Comparison of ENCODE assay signal across 8 cellular contexts in genomic region chr16:46386840-46387498, GRCh38.
DNase-seq lines count a peak whose midpoint lies in the region; ATAC-seq and TF ChIP-seq lines count a peak whose summit lies in the region.
"Not testable (repeated sequence)": the region's sequence is repeated elsewhere in the genome, so short reads cannot be mapped to it uniquely, and the experiment has no call there.

No MANE protein-coding gene starts in this region.

- DNase-seq in ACHN (peak; percentile 26), colonic mucosa (peak; percentile 67)
- DNase-seq in activated CD4-positive, alpha-beta memory T cell treated with anti-CD3 and anti-CD28 coated beads, Interleukin-2, amount 10 ng/mL, durations not matched to agents 7 days and 5 days, result peak; percentile 48
- DNase-seq in left lobe of liver (ENCODE audit: low spot score); smooth muscle cell (lab: John Stamatoyannopoulos, UW; ENCODE audit: unreplicated experiment): not testable (repeated sequence)

- TF ChIP-seq CTCF in colonic mucosa (IDR thresholded peaks at IDR 0.05); smooth muscle cell (IDR thresholded peaks at IDR 0.05; ENCODE audit: borderline replicate concordance, insufficient read depth, poor library complexity, severe bottlenecking): not testable (repeated sequence)

- CTCF ChIA-PET in activated CD4-positive, alpha-beta memory T cell treated with anti-CD3 and anti-CD28 coated beads, Interleukin-2, amount 10 ng/mL, durations not matched to agents 7 days and 5 days (lab: Charles Lee), result not testable (repeated sequence)

- H3K79me2 ChIP-seq in smooth muscle cell (ENCODE audit: low read depth), result not testable (repeated sequence)

- not testable (repeated sequence) for H3K4me2 ChIP-seq in smooth muscle cell

- not testable (repeated sequence) for H3F3A ChIP-seq in smooth muscle cell (ENCODE audit: low read depth)

- H3K4me3 ChIP-seq in colonic mucosa, result not testable (repeated sequence)
- H3K4me3 ChIP-seq in smooth muscle cell, result peak overlapping the region; percentile 0

- H3K9me3 ChIP-seq in colonic mucosa, result not testable (repeated sequence)
- H3K9me3 ChIP-seq in smooth muscle cell (replicated peaks; ENCODE audit: low read depth), result peaks cover 24% of the 10 kb centered on the region

- in situ Hi-C loops in ACHN (cut with HindIII; ENCODE audit: low pct_ligation_motif_present, low pct_unique_long_range_greater_than_20kb, low sequenced_read_pairs), result not testable (repeated sequence)

- peaks cover 16% of the 10 kb centered on the region for H3K36me3 Mint-ChIP-seq in activated CD4-positive, alpha-beta memory T cell treated with anti-CD3 and anti-CD28 coated beads, Interleukin-2, amount 10 ng/mL, durations not matched to agents 7 days and 5 days (ENCODE audit: low read depth)

- not testable (repeated sequence) for H3K27me3 Mint-ChIP-seq in activated CD4-positive, alpha-beta memory T cell treated with anti-CD3 and anti-CD28 coated beads, Interleukin-2, amount 10 ng/mL, durations not matched to agents 7 days and 5 days

- WGBS in smooth muscle cell (ENCODE audit: low lambda C conversion rate), result 77% methylated on average over 23 of the region's 23 CpGs

- peaks cover 21% of the 10 kb centered on the region for H3K9me3 Mint-ChIP-seq in activated CD4-positive, alpha-beta memory T cell treated with anti-CD3 and anti-CD28 coated beads, Interleukin-2, amount 10 ng/mL, durations not matched to agents 7 days and 5 days

- ATAC-seq in GM19324 (IDR thresholded peaks at IDR 0.05; ENCODE audit: low FRiP score, unreplicated experiment) (peak; percentile 2), HG02623 (IDR thresholded peaks at IDR 0.05; ENCODE audit: unreplicated experiment) (peak; percentile 5), HG03457 (IDR thresholded peaks at IDR 0.05; ENCODE audit: unreplicated experiment) (peak; percentile 6), left lobe of liver (peak; percentile 7)

- POLR2A ChIA-PET in activated CD4-positive, alpha-beta memory T cell treated with anti-CD3 and anti-CD28 coated beads, Interleukin-2, amount 10 ng/mL, durations not matched to agents 7 days and 5 days (lab: Charles Lee), result not testable (repeated sequence)

- not testable (repeated sequence) for H3K36me3 ChIP-seq in colonic mucosa; smooth muscle cell (ENCODE audit: low read depth)

- not testable (repeated sequence) for H3K27ac Mint-ChIP-seq in activated CD4-positive, alpha-beta memory T cell treated with anti-CD3 and anti-CD28 coated beads, Interleukin-2, amount 10 ng/mL, durations not matched to agents 7 days and 5 days

- H3K4me1 ChIP-seq in colonic mucosa; smooth muscle cell (ENCODE audit: low read depth): not testable (repeated sequence)

- not testable (repeated sequence) for H2AFZ ChIP-seq in smooth muscle cell (ENCODE audit: low read depth)

- H3K27me3 ChIP-seq in colonic mucosa; smooth muscle cell (ENCODE audit: low read depth): not testable (repeated sequence)

- H3K9ac ChIP-seq in colonic mucosa (ENCODE audit: low read depth in 2 of 2, low read length in 2 of 2); smooth muscle cell (ENCODE audit: low read depth): not testable (repeated sequence)

- H3K4me3 Mint-ChIP-seq in activated CD4-positive, alpha-beta memory T cell treated with anti-CD3 and anti-CD28 coated beads, Interleukin-2, amount 10 ng/mL, durations not matched to agents 7 days and 5 days, result not testable (repeated sequence)

- H3K27ac ChIP-seq in colonic mucosa; smooth muscle cell (ENCODE audit: low read depth): not testable (repeated sequence)

- H3K4me1 Mint-ChIP-seq in activated CD4-positive, alpha-beta memory T cell treated with anti-CD3 and anti-CD28 coated beads, Interleukin-2, amount 10 ng/mL, durations not matched to agents 7 days and 5 days, result not testable (repeated sequence)

- H4K20me1 ChIP-seq in smooth muscle cell (ENCODE audit: low read depth), result not testable (repeated sequence)

- intact Hi-C loops in colonic mucosa (cut with DNase I), result not testable (repeated sequence)
